Comparison of ENCODE assay signal across 1 cellular context in genomic region chr19:46722004-46722380, GRCh38.
TF ChIP-seq lines count a peak whose summit lies in the region.

No MANE protein-coding gene starts in this region.

TF ChIP-seq in SK-N-SH treated with all-trans-retinoic acid at 6 μM for 48 hours, 23 proteins besides CTCF, POLR2A, EP300 and RAD21 (continued from another document):
- TF ChIP-seq, protein P1, sequence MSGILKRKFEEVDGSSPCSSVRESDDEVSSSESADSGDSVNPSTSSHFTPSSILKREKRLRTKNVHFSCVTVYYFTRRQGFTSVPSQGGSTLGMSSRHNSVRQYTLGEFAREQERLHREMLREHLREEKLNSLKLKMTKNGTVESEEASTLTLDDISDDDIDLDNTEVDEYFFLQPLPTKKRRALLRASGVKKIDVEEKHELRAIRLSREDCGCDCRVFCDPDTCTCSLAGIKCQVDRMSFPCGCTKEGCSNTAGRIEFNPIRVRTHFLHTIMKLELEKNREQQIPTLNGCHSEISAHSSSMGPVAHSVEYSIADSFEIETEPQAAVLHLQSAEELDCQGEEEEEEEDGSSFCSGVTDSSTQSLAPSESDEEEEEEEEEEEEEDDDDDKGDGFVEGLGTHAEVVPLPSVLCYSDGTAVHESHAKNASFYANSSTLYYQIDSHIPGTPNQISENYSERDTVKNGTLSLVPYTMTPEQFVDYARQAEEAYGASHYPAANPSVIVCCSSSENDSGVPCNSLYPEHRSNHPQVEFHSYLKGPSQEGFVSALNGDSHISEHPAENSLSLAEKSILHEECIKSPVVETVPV (CRISPR knock-in tag; IDR thresholded peaks at IDR 0.05), result no peak
- TF ChIP-seq ARNTL (CRISPR knock-in tag; IDR thresholded peaks at IDR 0.05; ENCODE audit: borderline replicate concordance, low read depth), result no peak
